Comparison of ENCODE assay signal across 1 cellular context in genomic region chr4:151744614-151745013, GRCh38.
TF ChIP-seq lines count a peak whose summit lies in the region.

No MANE protein-coding gene starts in this region.

TF ChIP-seq in HEK293, 187 proteins besides CTCF, POLR2A, EP300 and RAD21 (continued from another document and continues in another):
- TF ChIP-seq ZBTB44 (tag by site-specific recombination; IDR thresholded peaks at IDR 0.05) (no peak), OSR2 (tag by site-specific recombination; IDR thresholded peaks at IDR 0.05) (no peak), ZNF211 (tag by site-specific recombination; IDR thresholded peaks at IDR 0.05; ENCODE audit: low read depth) (no peak), GLIS2 (tag by site-specific recombination; IDR thresholded peaks at IDR 0.05) (no peak), ZNF654 (tag by site-specific recombination; IDR thresholded peaks at IDR 0.05; ENCODE audit: low read depth) (no peak), TSHZ1 (tag by site-specific recombination; IDR thresholded peaks at IDR 0.05; ENCODE audit: borderline replicate concordance) (no peak; the same call in 1 of the 2 replicates), ZNF394 (tag by site-specific recombination; IDR thresholded peaks at IDR 0.05; ENCODE audit: borderline replicate concordance) (0 out of 2 replicates have a peak, but pooled peaks have one; percentile 11), WT1 (tag by site-specific recombination; IDR thresholded peaks at IDR 0.05) (0 out of 2 replicates have a peak, but pooled peaks have one; percentile 40), KLF9 (tag by site-specific recombination; IDR thresholded peaks at IDR 0.05; ENCODE audit: low read depth) (no peak), IKZF3 (tag by site-specific recombination; IDR thresholded peaks at IDR 0.05) (no peak), ZBTB26 (tag by site-specific recombination; optimal IDR thresholded peaks at IDR 0.05) (no peak), ZSCAN5A (tag by site-specific recombination; IDR thresholded peaks at IDR 0.05) (no peak), ZNF561 (tag by site-specific recombination; IDR thresholded peaks at IDR 0.05; ENCODE audit: borderline replicate concordance) (no peak), ZNF366 (tag by site-specific recombination; conservative IDR thresholded peaks at IDR 0.05) (peak; percentile 78), ZNF350 (tag by site-specific recombination; IDR thresholded peaks at IDR 0.05) (no peak), ZNF658 (tag by site-specific recombination; IDR thresholded peaks at IDR 0.05) (no peak), ZNF121 (tag by site-specific recombination; IDR thresholded peaks at IDR 0.05) (no peak), ZNF362 (tag by site-specific recombination; IDR thresholded peaks at IDR 0.05) (no peak), ZBTB8A (tag by site-specific recombination; IDR thresholded peaks at IDR 0.05) (no peak), ZNF560 (tag by site-specific recombination; IDR thresholded peaks at IDR 0.05; ENCODE audit: borderline replicate concordance) (no peak), ZNF629 (tag by site-specific recombination; IDR thresholded peaks at IDR 0.05) (peak; percentile 92), ZNF112 (tag by site-specific recombination; IDR thresholded peaks at IDR 0.05) (no peak), REST (tag by site-specific recombination; IDR thresholded peaks at IDR 0.05) (no peak), GFI1B (tag by site-specific recombination; IDR thresholded peaks at IDR 0.05) (no peak), ZNF692 (tag by site-specific recombination; IDR thresholded peaks at IDR 0.05) (no peak; the same call in 1 of the 2 replicates), ZNF707 (tag by site-specific recombination; IDR thresholded peaks at IDR 0.05) (no peak), TRIM28 (IDR thresholded peaks at IDR 0.05; ENCODE audit: borderline replicate concordance, low read length) (no peak), ZNF747 (tag by site-specific recombination; IDR thresholded peaks at IDR 0.05) (no peak), ZNF843 (tag by site-specific recombination; IDR thresholded peaks at IDR 0.05) (no peak), ZNF16 (tag by site-specific recombination; IDR thresholded peaks at IDR 0.05; ENCODE audit: low read depth) (no peak), ZNF132 (tag by site-specific recombination; IDR thresholded peaks at IDR 0.05; ENCODE audit: borderline replicate concordance) (no peak), ZNF449 (tag by site-specific recombination; IDR thresholded peaks at IDR 0.05) (no peak), ZBTB49 (tag by site-specific recombination; IDR thresholded peaks at IDR 0.05; ENCODE audit: low read depth) (no peak), ZNF157 (tag by site-specific recombination; IDR thresholded peaks at IDR 0.05) (no peak), ZNF19 (tag by site-specific recombination; IDR thresholded peaks at IDR 0.05; ENCODE audit: low read depth) (no peak), ZNF202 (tag by site-specific recombination; IDR thresholded peaks at IDR 0.05; ENCODE audit: borderline replicate concordance) (no peak), ZNF26 (tag by site-specific recombination; IDR thresholded peaks at IDR 0.05) (no peak), ZSCAN4 (tag by site-specific recombination; IDR thresholded peaks at IDR 0.05) (no peak)
